In the genomic region with DNA sequence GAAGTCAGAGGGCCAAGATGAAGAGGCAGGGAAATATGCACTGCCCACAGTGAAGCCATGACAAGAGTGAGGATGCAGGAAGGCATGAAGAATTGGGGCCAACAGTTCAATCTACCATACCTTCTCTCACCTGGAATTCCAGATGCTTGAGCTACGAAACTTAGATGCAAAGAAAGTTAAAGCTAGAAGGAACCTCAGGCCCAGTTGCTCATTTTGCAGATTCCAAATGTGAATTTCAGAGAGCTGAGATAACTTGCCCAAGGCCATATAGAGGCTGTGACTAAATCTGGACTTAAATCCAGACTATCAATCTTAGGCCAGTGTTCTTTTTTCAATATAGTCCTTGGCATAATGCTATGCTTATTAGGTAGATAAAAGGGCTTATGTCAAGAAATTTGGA, we compare ENCODE assay signal across 28 cellular contexts.
"Had no signal": no experiment of that assay in that cellular context is flagged by ENCODE, and none has a peak within 500 bp of the region (broad histone marks: within the 10 kb centered on the region; RNA-seq: fewer than 3 reads in every experiment).

No MANE protein-coding gene starts in this region.

- DNase-seq: naive thymus-derived CD8-positive, alpha-beta T cell; nephron progenitor cell; nucleus accumbens; pancreas; retina; right lobe of liver; sigmoid colon; small intestine; stimulated activated CD4-positive, alpha-beta T cell treated with anti-CD3 and anti-CD28 coated beads, Interleukin-15, amount 100 ng/mL, for 24 hours; stimulated activated CD4-positive, alpha-beta T cell treated with anti-CD3 and anti-CD28 coated beads, Interleukin-2, amount 100 ng/mL, for 24 hours; stimulated activated CD4-positive, alpha-beta T cell treated with anti-CD3 and anti-CD28 coated beads, Interleukin-2, amount 100 ng/mL, for 48 hours; stimulated activated CD4-positive, alpha-beta T cell treated with anti-CD3 and anti-CD28 coated beads, Interleukin-4, amount 100 ng/mL, for 24 hours; stimulated activated naive B cell treated with anti-CD40 and anti-IgM and Interleukin-4, amounts not matched to agents 10 μg/mL and 1 μg/mL and 100 μg/mL, for 72 hours; stimulated activated naive CD4-positive, alpha-beta T cell treated with Interleukin-2 at 50 U/mL for 16 hours; stomach; thyroid gland; upper lobe of right lung; uterus had no signal

- H3K4me3 ChIP-seq: pancreas, prostate gland, right atrium auricular region, right lobe of liver, sigmoid colon, stomach, thoracic aorta, thyroid gland, tibial nerve, upper lobe of right lung, uterus had no signal

- H3K9me3 ChIP-seq: neutrophil, pancreas, prostate gland, right atrium auricular region, right lobe of liver, sigmoid colon, stomach, thoracic aorta, thyroid gland, tibial nerve, upper lobe of right lung, uterus had no signal

- H3K27ac ChIP-seq: neutrophil, pancreas, prostate gland, right atrium auricular region, right lobe of liver, sigmoid colon, stomach, thoracic aorta, thyroid gland, tibial nerve, upper lobe of right lung, uterus had no signal

- H3K27me3 ChIP-seq: neutrophil, right atrium auricular region, right lobe of liver, sigmoid colon, stomach, thyroid gland, tibial nerve, upper lobe of right lung, uterus had no signal

- ATAC-seq: naive thymus-derived CD8-positive, alpha-beta T cell; natural killer cell treated with Interleukin-12 subunit alpha and Interleukin-12 subunit beta and Interleukin-15 and Interleukin-18, amount 100 ng/mL, for 72 hours; pancreas; right lobe of liver; stimulated activated effector memory CD8-positive, alpha-beta T cell treated with anti-CD3 and anti-CD28 coated beads, Interleukin-12 subunit alpha, Interleukin-12 subunit beta, amount 100 ng/mL, for 72 hours; stimulated activated naive B cell treated with anti-CD40 and anti-IgM and Interleukin-4, amounts not matched to agents 10 μg/mL and 1 μg/mL and 100 μg/mL, for 72 hours; upper lobe of right lung had no signal

- H3K9me3 Mint-ChIP-seq: naive thymus-derived CD8-positive, alpha-beta T cell; stimulated activated effector memory CD8-positive, alpha-beta T cell treated with anti-CD3 and anti-CD28 coated beads, Interleukin-12 subunit alpha, Interleukin-12 subunit beta, amount 100 ng/mL, for 72 hours; stimulated activated naive B cell treated with anti-CD40 and anti-IgM and Interleukin-4, amounts not matched to agents 10 μg/mL and 1 μg/mL and 100 μg/mL, for 72 hours; stimulated activated naive CD8-positive, alpha-beta T cell treated with anti-CD3 and anti-CD28 coated beads, Interleukin-15, Interleukin-2, amounts not matched to agents 100 ng/mL and 50 ng/mL, for 24 hours; type B pancreatic cell had no signal

- H3K36me3 Mint-ChIP-seq: naive thymus-derived CD8-positive, alpha-beta T cell; natural killer cell treated with Interleukin-12 subunit alpha and Interleukin-12 subunit beta and Interleukin-15 and Interleukin-18, amount 100 ng/mL, for 72 hours; stimulated activated effector memory CD8-positive, alpha-beta T cell treated with anti-CD3 and anti-CD28 coated beads, Interleukin-12 subunit alpha, Interleukin-12 subunit beta, amount 100 ng/mL, for 72 hours; stimulated activated naive B cell treated with anti-CD40 and anti-IgM and Interleukin-4, amounts not matched to agents 10 μg/mL and 1 μg/mL and 100 μg/mL, for 72 hours; type B pancreatic cell had no signal

- FAIRE-seq: pancreas, small intestine had no signal

- H3K4me3 Mint-ChIP-seq: naive thymus-derived CD8-positive, alpha-beta T cell; natural killer cell treated with Interleukin-12 subunit alpha and Interleukin-12 subunit beta and Interleukin-15 and Interleukin-18, amount 100 ng/mL, for 72 hours; nephron progenitor cell; neural crest cell; stimulated activated effector memory CD8-positive, alpha-beta T cell treated with anti-CD3 and anti-CD28 coated beads, Interleukin-12 subunit alpha, Interleukin-12 subunit beta, amount 100 ng/mL, for 72 hours; stimulated activated naive B cell treated with anti-CD40 and anti-IgM and Interleukin-4, amounts not matched to agents 10 μg/mL and 1 μg/mL and 100 μg/mL, for 72 hours; stimulated activated naive CD8-positive, alpha-beta T cell treated with anti-CD3 and anti-CD28 coated beads, Interleukin-15, Interleukin-2, amounts not matched to agents 100 ng/mL and 50 ng/mL, for 24 hours; type B pancreatic cell had no signal

- H3K4me1 Mint-ChIP-seq: naive thymus-derived CD8-positive, alpha-beta T cell; nephron progenitor cell; neural crest cell; stimulated activated effector memory CD8-positive, alpha-beta T cell treated with anti-CD3 and anti-CD28 coated beads, Interleukin-12 subunit alpha, Interleukin-12 subunit beta, amount 100 ng/mL, for 72 hours; stimulated activated naive B cell treated with anti-CD40 and anti-IgM and Interleukin-4, amounts not matched to agents 10 μg/mL and 1 μg/mL and 100 μg/mL, for 72 hours had no signal

- H3K27me3 Mint-ChIP-seq: stimulated activated naive CD8-positive, alpha-beta T cell treated with anti-CD3 and anti-CD28 coated beads, Interleukin-15, Interleukin-2, amounts not matched to agents 100 ng/mL and 50 ng/mL, for 24 hours; type B pancreatic cell had no signal

- H3K27ac Mint-ChIP-seq: natural killer cell treated with Interleukin-12 subunit alpha and Interleukin-12 subunit beta and Interleukin-15 and Interleukin-18, amount 100 ng/mL, for 72 hours; nephron progenitor cell; stimulated activated effector memory CD8-positive, alpha-beta T cell treated with anti-CD3 and anti-CD28 coated beads, Interleukin-12 subunit alpha, Interleukin-12 subunit beta, amount 100 ng/mL, for 72 hours; stimulated activated naive B cell treated with anti-CD40 and anti-IgM and Interleukin-4, amounts not matched to agents 10 μg/mL and 1 μg/mL and 100 μg/mL, for 72 hours; stimulated activated naive CD8-positive, alpha-beta T cell treated with anti-CD3 and anti-CD28 coated beads, Interleukin-15, Interleukin-2, amounts not matched to agents 100 ng/mL and 50 ng/mL, for 24 hours; type B pancreatic cell had no signal

- H3K4me1 ChIP-seq: pancreas, prostate gland, right atrium auricular region, right lobe of liver, sigmoid colon, stomach, thyroid gland, tibial nerve, upper lobe of right lung, uterus had no signal

- H3K36me3 ChIP-seq: neutrophil, pancreas, prostate gland, right atrium auricular region, right lobe of liver, sigmoid colon, stomach, thoracic aorta, thyroid gland, tibial nerve, upper lobe of right lung, uterus had no signal
